20 cellular contexts compared by ENCODE assay signal in the genomic region with DNA sequence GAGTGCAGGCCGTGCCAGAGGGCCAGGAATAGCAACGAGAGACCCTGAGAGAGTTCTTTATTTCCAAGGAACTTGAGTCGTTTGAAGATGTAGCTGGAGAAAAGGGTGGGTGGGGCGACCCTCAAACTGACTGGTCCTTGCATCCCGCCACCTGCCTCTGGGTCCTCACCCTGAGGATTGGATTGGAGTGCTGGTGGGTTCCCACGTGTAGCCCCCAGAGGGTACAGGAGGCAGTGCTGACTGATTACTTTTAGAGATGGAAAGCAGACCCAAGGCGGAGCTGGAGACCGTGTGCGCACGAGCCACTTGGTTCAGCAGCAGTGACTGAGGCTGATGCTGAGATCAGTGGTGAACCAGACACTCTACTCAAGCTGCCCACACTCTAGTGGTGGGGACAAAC. TPM values are rescaled to one million over a fixed set of nuclear protein-coding genes. Genes with fewer than 3 reads are reported as not detected.
DNase-seq lines count a peak whose midpoint lies in the region; ATAC-seq lines count a peak whose summit lies in the region.
"Had no signal": no experiment of that assay in that cellular context is flagged by ENCODE, and none has a peak within 500 bp of the region (broad histone marks: within the 10 kb centered on the region; RNA-seq: fewer than 3 reads in every experiment).

No MANE protein-coding gene starts in this region.

- H3K4me1 Mint-ChIP-seq in T-helper 17 cell, result peaks cover 15% of the 10 kb centered on the region

- peak; percentile 2 for DNase-seq in Daoy (ENCODE audit: low read depth)
- DNase-seq in T-helper 17 cell, result no peak
- peak; percentile 49 for DNase-seq in mesenteric fat pad (ENCODE audit: low spot score)
- no peak for DNase-seq in SIG-M5 (lab: John Stamatoyannopoulos, UW)
- DNase-seq in activated gamma-delta T cell (lab: John Stamatoyannopoulos, UW), result no peak
- DNase-seq in nucleus accumbens (lab: John Stamatoyannopoulos, UW), result no peak
- DNase-seq: activated CD4-positive, CD25-positive, alpha-beta regulatory T cell; activated gamma-delta T cell treated with Interleukin-2 at 50 U/mL for 16 hours; cerebellar nuclear complex; effector CD8-positive, alpha-beta T cell; glutamatergic neuron; GOT3; left ventricle myocardium superior; NCI-H146; PC-3; stimulated activated CD4-positive, alpha-beta T cell treated with anti-CD3 and anti-CD28 coated beads, Interleukin-4, amount 100 ng/mL, for 1 hour had no signal

- H3K27me3 Mint-ChIP-seq in T-helper 17 cell, result no peaks in the 10 kb centered on the region

- H3K9me3 ChIP-seq in T-helper 17 cell (ENCODE audit: control insufficient read depth, low read length, poor library complexity, severe bottlenecking), result no peaks in the 10 kb centered on the region
- H3K9me3 ChIP-seq: ascending aorta, SJSA1, suprapubic skin had no signal

- no peak for ATAC-seq in T-helper 17 cell
- ATAC-seq: PC-3 had no signal

- H3K27ac Mint-ChIP-seq in T-helper 17 cell, result peak overlapping the region; percentile 67

- H3K4me3 Mint-ChIP-seq in T-helper 17 cell, result no peak overlapping the region

- H3K36me3 Mint-ChIP-seq in T-helper 17 cell (ENCODE audit: low read depth), result no peaks in the 10 kb centered on the region

RNA-seq across cellular contexts. Expression of a gene that starts 6.9 kb away (rescaled TPM):
- 133 and 151 TPM in 2 replicates for total RNA-seq in Daoy (2014; rRNA removed; shearing (Covaris generic))
- 10 to 100 TPM; 36.2 to 36.9 TPM for total RNA-seq in T-helper 17 cell
- total RNA-seq in mesenteric fat pad, result 44.3 TPM

RNA-seq across cellular contexts. Expression of a gene that starts 7.2 kb away (rescaled TPM):
- total RNA-seq in Daoy (2014; rRNA removed; shearing (Covaris generic)), result 423 and 482 TPM in 2 replicates
- total RNA-seq in T-helper 17 cell (100 to 1,000 TPM; 145 to 150 TPM), mesenteric fat pad (143 TPM)

RNA-seq across cellular contexts. Expression of a gene that starts 26.5 kb away (rescaled TPM):
- not detected in 2 replicates for total RNA-seq in Daoy (2014; rRNA removed; shearing (Covaris generic))
- 100 to 1,000 TPM; 115 to 177 TPM for total RNA-seq in T-helper 17 cell
- 47.2 TPM for total RNA-seq in mesenteric fat pad
- total RNA-seq: fibroblast of lung, SJSA1 had no signal

RNA-seq across cellular contexts. Expression of a gene that starts 33.8 kb away (rescaled TPM):
- 216 and 272 TPM in 2 replicates for total RNA-seq in Daoy (2014; rRNA removed; shearing (Covaris generic))
- total RNA-seq in T-helper 17 cell (100 to 1,000 TPM; 192 to 226 TPM), mesenteric fat pad (125 TPM)

RNA-seq across cellular contexts. Expression of a gene that starts 34.0 kb away (rescaled TPM):
- total RNA-seq in Daoy (2014; rRNA removed; shearing (Covaris generic)), result not detected in 2 replicates
- total RNA-seq in T-helper 17 cell, result not detected
- total RNA-seq in mesenteric fat pad, result not detected
- total RNA-seq: ascending aorta, fibroblast of lung, left ventricle myocardium superior, PC-3, SJSA1, suprapubic skin had no signal

Comparison
In these comparisons a context has a peak if more than half of its experiments do, and no peak if none do; other contexts are left out.
1. DNase-seq: peak in Daoy (single experiment) and mesenteric fat pad (single experiment); none in T-helper 17 cell (0 of 3), SIG-M5 (single experiment), activated gamma-delta T cell (single experiment) and nucleus accumbens (0 of 56).
2. RNA of a gene that starts 26.5 kb away (total RNA-seq): 115 to 177 TPM in T-helper 17 cell and 47.2 TPM in mesenteric fat pad (single experiment); not detected in Daoy; every median in the first group is over 10 times any median in the second.